ENCODE assay signal across 29 cellular contexts in the genomic region with DNA sequence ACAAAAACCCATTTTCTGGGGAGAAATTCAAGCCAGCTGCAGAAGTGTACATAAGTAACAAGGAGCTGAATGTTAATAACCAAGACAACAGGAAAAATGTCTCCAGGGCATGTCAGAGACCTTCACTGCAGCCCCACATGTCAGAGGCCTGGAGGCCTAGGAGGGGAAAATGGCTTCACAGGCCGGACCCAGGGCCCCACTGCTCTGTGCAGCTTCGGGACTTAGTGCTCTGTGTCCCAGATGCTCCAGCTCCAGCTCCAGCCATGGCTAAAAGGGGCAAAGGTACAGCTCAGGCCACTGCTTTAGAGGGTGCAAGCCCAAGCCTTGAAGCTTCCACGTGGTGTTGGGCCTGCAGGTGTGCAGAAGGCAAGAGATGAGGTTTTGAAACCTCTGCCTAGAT.
"Had no signal": no experiment of that assay in that cellular context is flagged by ENCODE, and none has a peak within 500 bp of the region (broad histone marks: within the 10 kb centered on the region; RNA-seq: fewer than 3 reads in every experiment).

No MANE protein-coding gene starts in this region.

- H3K4me3 Mint-ChIP-seq: naive B cell; naive thymus-derived CD8-positive, alpha-beta T cell; natural killer cell treated with Interleukin-12 subunit alpha and Interleukin-12 subunit beta and Interleukin-15 and Interleukin-18, amount 100 ng/mL, for 72 hours; nephron progenitor cell; neural progenitor cell; stimulated activated memory B cell treated with anti-CD40 and anti-IgM and Interleukin-4, amounts not matched to agents 10 μg/mL and 1 μg/mL and 100 μg/mL, for 72 hours; stimulated activated naive CD8-positive, alpha-beta T cell treated with anti-CD3 and anti-CD28 coated beads, Interleukin-15, Interleukin-2, amounts not matched to agents 100 ng/mL and 50 ng/mL, for 24 hours had no signal

- H3K36me3 ChIP-seq: ovary, right lobe of liver, sigmoid colon, thyroid gland, vagina had no signal

- DNase-seq: naive B cell; naive thymus-derived CD8-positive, alpha-beta T cell; nephron progenitor cell; occipital lobe; ovary; psoas muscle; right cardiac atrium; right lobe of liver; sigmoid colon; small intestine; stimulated activated CD4-positive, alpha-beta T cell treated with anti-CD3 and anti-CD28 coated beads, Interleukin-12 subunit alpha, Interleukin-12 subunit beta, amount 100 ng/mL, for 4 hours; stimulated activated CD4-positive, alpha-beta T cell treated with anti-CD3 and anti-CD28 coated beads, Interleukin-1b, Interleukin-23, amount 100 ng/mL, for 48 hours; stimulated activated CD4-positive, alpha-beta T cell treated with anti-CD3 and anti-CD28 coated beads, Interleukin-4, amount 100 ng/mL, for 1 hour; stimulated activated CD4-positive, alpha-beta T cell treated with anti-CD3 and anti-CD28 coated beads, Interleukin-4, amount 100 ng/mL, for 4 hours; stimulated activated CD8-positive, alpha-beta memory T cell treated with anti-CD3 and anti-CD28 coated beads, Interleukin-4, amount 100 ng/mL, for 48 hours; stimulated activated naive CD4-positive, alpha-beta T cell treated with Interleukin-2 at 50 U/mL for 16 hours; stomach; thyroid gland; trophoblast cell; upper lobe of left lung had no signal

- H3K27ac Mint-ChIP-seq: naive thymus-derived CD8-positive, alpha-beta T cell; natural killer cell treated with Interleukin-12 subunit alpha and Interleukin-12 subunit beta and Interleukin-15 and Interleukin-18, amount 100 ng/mL, for 72 hours; nephron progenitor cell; neural progenitor cell; progenitor cell of endocrine pancreas; stimulated activated memory B cell treated with anti-CD40 and anti-IgM and Interleukin-4, amounts not matched to agents 10 μg/mL and 1 μg/mL and 100 μg/mL, for 72 hours; stimulated activated naive CD8-positive, alpha-beta T cell treated with anti-CD3 and anti-CD28 coated beads, Interleukin-15, Interleukin-2, amounts not matched to agents 100 ng/mL and 50 ng/mL, for 24 hours had no signal

- H3K27me3 ChIP-seq: neural progenitor cell, ovary, right lobe of liver, sigmoid colon, stomach, thyroid gland, tibial nerve, upper lobe of left lung, vagina had no signal

- H3K4me1 Mint-ChIP-seq: nephron progenitor cell; neural progenitor cell; stimulated activated memory B cell treated with anti-CD40 and anti-IgM and Interleukin-4, amounts not matched to agents 10 μg/mL and 1 μg/mL and 100 μg/mL, for 72 hours had no signal

- H2AFZ ChIP-seq: neural progenitor cell, parathyroid adenoma had no signal

- H3K4me2 ChIP-seq: neural progenitor cell had no signal

- H3K9ac ChIP-seq: neural progenitor cell, parathyroid adenoma had no signal

- H3K4me1 ChIP-seq: neural progenitor cell, parathyroid adenoma, psoas muscle, right lobe of liver, sigmoid colon, stomach, thyroid gland, tibial nerve, upper lobe of left lung, vagina had no signal

- ATAC-seq: naive thymus-derived CD8-positive, alpha-beta T cell; natural killer cell treated with Interleukin-12 subunit alpha and Interleukin-12 subunit beta and Interleukin-15 and Interleukin-18, amount 100 ng/mL, for 72 hours; psoas muscle; right cardiac atrium; right lobe of liver; stimulated activated memory B cell treated with anti-CD40 and anti-IgM and Interleukin-4, amounts not matched to agents 10 μg/mL and 1 μg/mL and 100 μg/mL, for 72 hours had no signal

- H3K27ac ChIP-seq: neural progenitor cell, ovary, parathyroid adenoma, psoas muscle, right lobe of liver, sigmoid colon, stomach, thoracic aorta, thyroid gland, tibial nerve, upper lobe of left lung, vagina had no signal

- H3K9me3 ChIP-seq: ovary, psoas muscle, right lobe of liver, stomach, thoracic aorta, thyroid gland, tibial nerve, upper lobe of left lung, vagina had no signal

- H3K9me3 Mint-ChIP-seq: natural killer cell treated with Interleukin-12 subunit alpha and Interleukin-12 subunit beta and Interleukin-15 and Interleukin-18, amount 100 ng/mL, for 72 hours; stimulated activated memory B cell treated with anti-CD40 and anti-IgM and Interleukin-4, amounts not matched to agents 10 μg/mL and 1 μg/mL and 100 μg/mL, for 72 hours; stimulated activated naive CD8-positive, alpha-beta T cell treated with anti-CD3 and anti-CD28 coated beads, Interleukin-15, Interleukin-2, amounts not matched to agents 100 ng/mL and 50 ng/mL, for 24 hours had no signal

- H3K36me3 Mint-ChIP-seq: natural killer cell treated with Interleukin-12 subunit alpha and Interleukin-12 subunit beta and Interleukin-15 and Interleukin-18, amount 100 ng/mL, for 72 hours had no signal

- H3K4me3 ChIP-seq: neural progenitor cell, ovary, psoas muscle, right lobe of liver, sigmoid colon, stomach, thoracic aorta, thyroid gland, tibial nerve, upper lobe of left lung, vagina had no signal

- H3K27me3 Mint-ChIP-seq: naive B cell; naive thymus-derived CD8-positive, alpha-beta T cell; natural killer cell treated with Interleukin-12 subunit alpha and Interleukin-12 subunit beta and Interleukin-15 and Interleukin-18, amount 100 ng/mL, for 72 hours; progenitor cell of endocrine pancreas; stimulated activated memory B cell treated with anti-CD40 and anti-IgM and Interleukin-4, amounts not matched to agents 10 μg/mL and 1 μg/mL and 100 μg/mL, for 72 hours; stimulated activated naive CD8-positive, alpha-beta T cell treated with anti-CD3 and anti-CD28 coated beads, Interleukin-15, Interleukin-2, amounts not matched to agents 100 ng/mL and 50 ng/mL, for 24 hours had no signal
